Comparison of ENCODE assay signal across 14 cellular contexts in genomic region chr16:79211581-79211980, GRCh38.
"Had no signal": no experiment of that assay in that cellular context is flagged by ENCODE, and none has a peak within 500 bp of the region (broad histone marks: within the 10 kb centered on the region; RNA-seq: fewer than 3 reads in every experiment).

No MANE protein-coding gene starts in this region.

- H3K9me3 ChIP-seq: esophagus squamous epithelium, mucosa of descending colon, thoracic aorta had no signal

- ATAC-seq: foreskin keratinocyte, left cardiac atrium, mucosa of descending colon, natural killer cell had no signal

- H3K4me1 ChIP-seq: esophagus squamous epithelium, foreskin keratinocyte had no signal

- H3K36me3 ChIP-seq: esophagus squamous epithelium, thoracic aorta had no signal

- H3K27me3 Mint-ChIP-seq: activated naive CD4-positive, alpha-beta T cell treated with anti-CD3 and anti-CD28 coated beads, Interleukin-2, amount 10 ng/mL, durations not matched to agents 7 days and 5 days; stimulated activated naive CD8-positive, alpha-beta T cell treated with anti-CD3 and anti-CD28 coated beads, Interleukin-15, amount 100 ng/mL, for 72 hours had no signal

- H3K27ac ChIP-seq: esophagus squamous epithelium, foreskin keratinocyte, SK-N-MC, thoracic aorta had no signal

- H3K9me3 Mint-ChIP-seq: natural killer cell had no signal

- DNase-seq: activated CD4-positive, alpha-beta T cell treated with anti-CD3 and anti-CD28 coated beads, Interleukin-2, amount 10 ng/mL, durations not matched to agents 24 days and 14 days; activated naive CD4-positive, alpha-beta T cell treated with anti-CD3 and anti-CD28 coated beads, Interleukin-2, amount 10 ng/mL, durations not matched to agents 7 days and 5 days; central memory CD4-positive, alpha-beta T cell; esophagus squamous epithelium; foreskin keratinocyte; left cardiac atrium; mucosa of descending colon; natural killer cell; stimulated activated CD4-positive, alpha-beta T cell treated with anti-CD3 and anti-CD28 coated beads, Interleukin-4, amount 100 ng/mL, for 24 hours; stimulated activated naive CD8-positive, alpha-beta T cell treated with anti-CD3 and anti-CD28 coated beads, Interleukin-15, amount 100 ng/mL, for 72 hours had no signal

- H3K4me3 ChIP-seq: esophagus squamous epithelium, lung, mucosa of descending colon, SK-N-MC, thoracic aorta had no signal

- H3K27ac Mint-ChIP-seq: activated CD4-positive, alpha-beta T cell treated with anti-CD3 and anti-CD28 coated beads, Interleukin-2, amount 10 ng/mL, durations not matched to agents 24 days and 14 days; activated naive CD4-positive, alpha-beta T cell treated with anti-CD3 and anti-CD28 coated beads, Interleukin-2, amount 10 ng/mL, durations not matched to agents 7 days and 5 days; activated T-helper 2 cell treated with anti-CD3 and anti-CD28 coated beads, Interferon-gamma antibody, Interleukin-2, Interleukin-4, amounts not matched to agents 10 μg/mL and 5 μg/mL and 100 μg/mL, durations not matched to agents 14 hours and 24 hours and 36 hours; natural killer cell; stimulated activated naive CD8-positive, alpha-beta T cell treated with anti-CD3 and anti-CD28 coated beads, Interleukin-15, amount 100 ng/mL, for 72 hours had no signal

- H3K4me1 Mint-ChIP-seq: activated naive CD4-positive, alpha-beta T cell treated with anti-CD3 and anti-CD28 coated beads, Interleukin-2, amount 10 ng/mL, durations not matched to agents 7 days and 5 days had no signal

- H3K36me3 Mint-ChIP-seq: activated naive CD4-positive, alpha-beta T cell treated with anti-CD3 and anti-CD28 coated beads, Interleukin-2, amount 10 ng/mL, durations not matched to agents 7 days and 5 days; natural killer cell had no signal

- H3K4me3 Mint-ChIP-seq: activated CD4-positive, alpha-beta T cell treated with anti-CD3 and anti-CD28 coated beads, Interleukin-2, amount 10 ng/mL, durations not matched to agents 24 days and 14 days; activated naive CD4-positive, alpha-beta T cell treated with anti-CD3 and anti-CD28 coated beads, Interleukin-2, amount 10 ng/mL, durations not matched to agents 7 days and 5 days; natural killer cell; stimulated activated naive CD8-positive, alpha-beta T cell treated with anti-CD3 and anti-CD28 coated beads, Interleukin-15, amount 100 ng/mL, for 72 hours had no signal
